13 cellular contexts compared by ENCODE assay signal in genomic region chr6:23081701-23082100, GRCh38.
DNase-seq lines count a peak whose midpoint lies in the region; ATAC-seq and TF ChIP-seq lines count a peak whose summit lies in the region.
"Had no signal": no experiment of that assay in that cellular context is flagged by ENCODE, and none has a peak within 500 bp of the region (broad histone marks: within the 10 kb centered on the region; RNA-seq: fewer than 3 reads in every experiment).

No MANE protein-coding gene starts in this region.

- H3K79me2 ChIP-seq in hepatocyte = no peaks in the 10 kb centered on the region

- H3K27ac ChIP-seq in A673 (ENCODE audit: low read depth, low read length, poor library complexity, severe bottlenecking) (no peak overlapping the region), hepatocyte (no peak overlapping the region), esophagus squamous epithelium (no peak overlapping the region)
- H3K27ac ChIP-seq: ovary, suprapubic skin had no signal

- TF ChIP-seq CTCF in A673 (conservative IDR thresholded peaks at IDR 0.05; ENCODE audit: low read depth, low read length) = peak; percentile 45; the same call in 1 of the 2 replicates
- TF ChIP-seq CTCF in WI38 (IDR thresholded peaks at IDR 0.05; ENCODE audit: low read depth, low read length) = 0 out of 2 replicates have a peak, but pooled peaks have one; percentile 12
- no peak for TF ChIP-seq CTCF in hepatocyte (IDR thresholded peaks at IDR 0.05; ENCODE audit: poor library complexity)
- TF ChIP-seq CTCF in esophagus squamous epithelium (IDR thresholded peaks at IDR 0.05) = no peak

- CTCF ChIA-PET in A673 (lab: Charles Lee) = no interaction called here

- H3K27me3 ChIP-seq in A673 (replicated peaks; ENCODE audit: insufficient read depth, low read depth, low read length, poor library complexity) (no peaks in the 10 kb centered on the region), hepatocyte (no peaks in the 10 kb centered on the region), esophagus squamous epithelium (no peaks in the 10 kb centered on the region)
- H3K27me3 ChIP-seq: ovary, suprapubic skin had no signal

- H2AFZ ChIP-seq in hepatocyte = no peak overlapping the region

- H3K4me1 ChIP-seq in A673 (ENCODE audit: insufficient read depth, low read length, poor library complexity, severe bottlenecking) (no peaks in the 10 kb centered on the region), hepatocyte (ENCODE audit: insufficient read depth) (no peaks in the 10 kb centered on the region), esophagus squamous epithelium (no peaks in the 10 kb centered on the region)
- H3K4me1 ChIP-seq: suprapubic skin had no signal

- 91% methylated on average over 1 of the region's 1 CpG for WGBS in hepatocyte (ENCODE audit: low lambda C conversion rate, missing lambda C conversion rate)
- WGBS in esophagus squamous epithelium, 2 donors = 76 to 87% methylated on average over 1 of the region's 1 CpG

- BruUV-seq in A673 (replicated peaks; lab: Mats Ljungman, UMichigan) = no TSS peak

- H3K4me3 ChIP-seq in A673 (ENCODE audit: low read depth, low read length, poor library complexity, severe bottlenecking) = no peak overlapping the region
- no peak overlapping the region for H3K4me3 ChIP-seq in WI38 (ENCODE audit: low read depth, low read length)
- no peak overlapping the region for H3K4me3 ChIP-seq in hepatocyte
- H3K4me3 ChIP-seq in esophagus squamous epithelium = no peak overlapping the region
- H3K4me3 ChIP-seq: GM12878, ovary, suprapubic skin had no signal

- DNase-seq in A673 (ENCODE audit: low spot score) (no peak), HCEC 1CT (peak; percentile 3), iPS DF 4.7 (ENCODE audit: extremely low read depth, low spot score) (peak; percentile 5), hepatocyte (ENCODE audit: low spot score) (no peak), esophagus squamous epithelium (lab: John Stamatoyannopoulos, UW) (no peak)
- DNase-seq: activated naive CD4-positive, alpha-beta T cell treated with anti-CD3 and anti-CD28 coated beads, Interleukin-2, amount 10 ng/mL, durations not matched to agents 7 days and 5 days; NCI-H1092 treated with DMSO at 0.1 percent for 48 hours; ovary had no signal

- H3K4me2 ChIP-seq in hepatocyte = no peak overlapping the region

- no peaks in the 10 kb centered on the region for H3K36me3 ChIP-seq in A673 (ENCODE audit: insufficient read depth, low read length, poor library complexity, severe bottlenecking)
- no peaks in the 10 kb centered on the region for H3K36me3 ChIP-seq in hepatocyte (replicated peaks; ENCODE audit: insufficient read depth, low read depth)
- H3K36me3 ChIP-seq in esophagus squamous epithelium = no peaks in the 10 kb centered on the region
- H3K36me3 ChIP-seq: ovary, suprapubic skin had no signal

- H3K9me3 ChIP-seq in A673 (ENCODE audit: low read depth, low read length, poor library complexity, severe bottlenecking) = no peaks in the 10 kb centered on the region
- H3K9me3 ChIP-seq in hepatocyte (ENCODE audit: low read depth) = no peaks in the 10 kb centered on the region
- H3K9me3 ChIP-seq in esophagus squamous epithelium = no peaks in the 10 kb centered on the region
- H3K9me3 ChIP-seq: ovary, suprapubic skin had no signal

- TF ChIP-seq POLR2A in esophagus squamous epithelium (IDR thresholded peaks at IDR 0.05) = no peak

- H3K9me2 ChIP-seq in hepatocyte (replicated peaks; ENCODE audit: insufficient read depth) = no peaks in the 10 kb centered on the region

- ATAC-seq in HG03025 (IDR thresholded peaks at IDR 0.05; ENCODE audit: low FRiP score, unreplicated experiment) (no peak), HG02885 (IDR thresholded peaks at IDR 0.05; ENCODE audit: poor library complexity, unreplicated experiment) (no peak)
- ATAC-seq: GM12878 had no signal

- no peaks in the 10 kb centered on the region for H4K20me1 ChIP-seq in hepatocyte (ENCODE audit: insufficient read depth, poor library complexity, severe bottlenecking)

- intact Hi-C loops in A673 (cut with micrococcal nuclease; ENCODE audit: unreplicated experiment) = no loop called here
- intact Hi-C loops in esophagus squamous epithelium (cut with DNase I) = no loop called here

- POLR2A ChIA-PET in A673 (lab: Charles Lee; ENCODE audit: low non-redundant PET) = no interaction called here

Comparison
In these comparisons a context has a peak if more than half of its experiments do, and no peak if none do; other contexts are left out.
1. DNase-seq: peak in HCEC 1CT (single experiment) and iPS DF 4.7 (single experiment); none in A673 (single experiment), hepatocyte (single experiment) and esophagus squamous epithelium (single experiment).
2. CTCF ChIP-seq: peak in A673 (single experiment) and WI38 (single experiment); none in hepatocyte (single experiment) and esophagus squamous epithelium (0 of 6).